17 cellular contexts compared by ENCODE assay signal in the genomic region with DNA sequence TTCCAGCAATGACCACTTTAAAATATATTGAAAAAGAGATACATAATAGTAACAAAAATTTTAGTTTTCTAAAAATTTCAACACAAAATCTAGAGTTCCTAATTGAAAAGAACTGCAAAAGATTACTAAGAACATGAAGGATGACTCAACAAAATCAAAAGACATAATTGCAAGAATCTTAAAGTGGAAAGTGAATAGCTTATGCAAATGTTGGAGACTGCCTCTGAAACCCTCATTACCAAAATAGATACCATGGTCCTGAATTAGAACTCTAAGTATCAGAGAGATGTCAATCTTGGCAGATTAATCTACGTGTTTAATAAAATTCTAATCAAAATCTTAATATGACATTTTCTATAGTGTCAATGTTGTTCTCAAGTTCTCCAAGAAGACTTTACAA.
DNase-seq lines count a peak whose midpoint lies in the region; ATAC-seq, FAIRE-seq and TF ChIP-seq lines count a peak whose summit lies in the region.
"Had no signal": no experiment of that assay in that cellular context is flagged by ENCODE, and none has a peak within 500 bp of the region (broad histone marks: within the 10 kb centered on the region; RNA-seq: fewer than 3 reads in every experiment).

No MANE protein-coding gene starts in this region.

- H3K4me2 ChIP-seq in hepatocyte, result no peak overlapping the region

- no peaks in the 10 kb centered on the region for H3K9me3 ChIP-seq in hepatocyte (ENCODE audit: low read depth)
- peaks cover 0 to 4% of the 10 kb centered on the region in 2 donors for H3K9me3 ChIP-seq in breast epithelium
- H3K9me3 ChIP-seq: neutrophil had no signal

- no peaks in the 10 kb centered on the region for H3K36me3 ChIP-seq in hepatocyte (replicated peaks; ENCODE audit: insufficient read depth, low read depth)
- H3K36me3 ChIP-seq in breast epithelium, result no peaks in the 10 kb centered on the region
- H3K36me3 ChIP-seq: brain microvascular endothelial cell, neutrophil had no signal

- H2AFZ ChIP-seq in hepatocyte, result no peak overlapping the region

- no peaks in the 10 kb centered on the region for H4K20me1 ChIP-seq in hepatocyte (ENCODE audit: insufficient read depth, poor library complexity, severe bottlenecking)

- H3K4me1 ChIP-seq in hepatocyte (ENCODE audit: insufficient read depth) (no peaks in the 10 kb centered on the region), breast epithelium (no peaks in the 10 kb centered on the region)

- TF ChIP-seq CTCF in hepatocyte (IDR thresholded peaks at IDR 0.05; ENCODE audit: poor library complexity) (no peak), breast epithelium (IDR thresholded peaks at IDR 0.05) (no peak)

- no peak overlapping the region for H3K27ac ChIP-seq in hepatocyte
- H3K27ac ChIP-seq in breast epithelium, result no peak overlapping the region
- H3K27ac ChIP-seq: brain microvascular endothelial cell, neutrophil had no signal

- no peak for TF ChIP-seq POLR2A in breast epithelium (IDR thresholded peaks at IDR 0.05)

- intact Hi-C loops in breast epithelium (cut with DNase I; ENCODE audit: low total_unique reads), result no loop called here

- H3K4me3 ChIP-seq in hepatocyte, result no peak overlapping the region
- H3K4me3 ChIP-seq in breast epithelium, result no peak overlapping the region

- 90% methylated on average over 1 of the region's 1 CpG for WGBS in hepatocyte (ENCODE audit: low lambda C conversion rate, missing lambda C conversion rate)

- no peaks in the 10 kb centered on the region for H3K79me2 ChIP-seq in hepatocyte

- no peaks in the 10 kb centered on the region for H3K9me2 ChIP-seq in hepatocyte (replicated peaks; ENCODE audit: insufficient read depth)

- ATAC-seq in GM18909 (IDR thresholded peaks at IDR 0.05; ENCODE audit: poor library complexity, unreplicated experiment) (peak; percentile 76), GM21723 (IDR thresholded peaks at IDR 0.05; ENCODE audit: unreplicated experiment) (peak; percentile 94), HG03139 (IDR thresholded peaks at IDR 0.05; ENCODE audit: unreplicated experiment) (peak; percentile 66)
- ATAC-seq in stimulated activated naive CD8-positive, alpha-beta T cell treated with anti-CD3 and anti-CD28 coated beads, Interleukin-15, Interleukin-2, amounts not matched to agents 100 U/mL and 50 U/mL, for 24 hours, result no peak
- ATAC-seq: activated CD8-positive, alpha-beta T cell treated with anti-CD3 and anti-CD28 coated beads for 36 hours had no signal

- H3K27me3 ChIP-seq in hepatocyte (no peaks in the 10 kb centered on the region), breast epithelium (no peaks in the 10 kb centered on the region)
- H3K27me3 ChIP-seq: brain microvascular endothelial cell, neutrophil had no signal

- peak; percentile 24 for FAIRE-seq in frontal cortex (lab: Jason Lieb, UNC)

- DNase-seq in frontal cortex (ENCODE audit: low spot score in 2 of 2) (no peak), hepatocyte (ENCODE audit: low spot score) (no peak), DMS53 treated with DMSO at 0.1 percent for 48 hours (lab: John Stamatoyannopoulos, UW; ENCODE audit: unreplicated experiment) (no peak), breast epithelium (ENCODE audit: low spot score in 2 of 2) (no peak)
- no peak for DNase-seq in stimulated activated naive CD8-positive, alpha-beta T cell treated with anti-CD3 and anti-CD28 coated beads, Interleukin-15, Interleukin-2, amounts not matched to agents 100 U/mL and 50 U/mL, for 24 hours
- DNase-seq: activated CD8-positive, alpha-beta T cell treated with anti-CD3 and anti-CD28 coated beads for 36 hours; activated gamma-delta T cell; brain microvascular endothelial cell; CD4-positive, CD25-positive, alpha-beta regulatory T cell; effector memory CD4-positive, alpha-beta T cell; mesendoderm; NCI-H1694; SIG-M5 had no signal
